1 cellular context compared by ENCODE assay signal in the genomic region with DNA sequence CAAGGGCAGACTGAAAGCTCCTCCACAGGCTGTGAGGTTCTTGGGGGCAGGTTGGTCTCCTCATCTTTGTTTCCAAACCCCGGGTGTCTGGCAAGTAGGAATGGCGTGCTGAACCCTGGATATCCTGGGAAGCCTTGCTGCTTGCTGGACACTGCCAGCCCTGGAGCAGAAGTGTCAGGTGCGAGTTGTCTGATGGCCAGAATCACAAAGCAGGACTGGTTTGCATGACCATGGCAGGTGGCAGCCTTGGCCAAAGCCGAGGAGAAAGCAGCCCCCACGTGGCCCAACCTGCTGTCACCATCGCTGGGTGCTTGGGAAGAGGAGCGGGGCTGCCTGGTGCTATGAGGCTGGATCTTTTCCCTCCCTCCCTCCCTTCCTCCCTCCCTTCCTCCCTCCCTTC.
TF ChIP-seq lines count a peak whose summit lies in the region.

No MANE protein-coding gene starts in this region.

TF ChIP-seq in HepG2, 621 proteins besides CTCF, POLR2A, EP300 and RAD21 (continued from another document):
- TF ChIP-seq, protein P1, sequence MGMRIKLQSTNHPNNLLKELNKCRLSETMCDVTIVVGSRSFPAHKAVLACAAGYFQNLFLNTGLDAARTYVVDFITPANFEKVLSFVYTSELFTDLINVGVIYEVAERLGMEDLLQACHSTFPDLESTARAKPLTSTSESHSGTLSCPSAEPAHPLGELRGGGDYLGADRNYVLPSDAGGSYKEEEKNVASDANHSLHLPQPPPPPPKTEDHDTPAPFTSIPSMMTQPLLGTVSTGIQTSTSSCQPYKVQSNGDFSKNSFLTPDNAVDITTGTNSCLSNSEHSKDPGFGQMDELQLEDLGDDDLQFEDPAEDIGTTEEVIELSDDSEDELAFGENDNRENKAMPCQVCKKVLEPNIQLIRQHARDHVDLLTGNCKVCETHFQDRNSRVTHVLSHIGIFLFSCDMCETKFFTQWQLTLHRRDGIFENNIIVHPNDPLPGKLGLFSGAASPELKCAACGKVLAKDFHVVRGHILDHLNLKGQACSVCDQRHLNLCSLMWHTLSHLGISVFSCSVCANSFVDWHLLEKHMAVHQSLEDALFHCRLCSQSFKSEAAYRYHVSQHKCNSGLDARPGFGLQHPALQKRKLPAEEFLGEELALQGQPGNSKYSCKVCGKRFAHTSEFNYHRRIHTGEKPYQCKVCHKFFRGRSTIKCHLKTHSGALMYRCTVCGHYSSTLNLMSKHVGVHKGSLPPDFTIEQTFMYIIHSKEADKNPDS (CRISPR knock-in tag; IDR thresholded peaks at IDR 0.05), result no peak
- TF ChIP-seq ZNF33A (CRISPR knock-in tag; IDR thresholded peaks at IDR 0.05; ENCODE audit: borderline replicate concordance) (no peak), ZNF841 (CRISPR knock-in tag; IDR thresholded peaks at IDR 0.05; ENCODE audit: borderline replicate concordance) (no peak), BCL6 (CRISPR knock-in tag; IDR thresholded peaks at IDR 0.05) (no peak)
- TF ChIP-seq, protein P2, sequence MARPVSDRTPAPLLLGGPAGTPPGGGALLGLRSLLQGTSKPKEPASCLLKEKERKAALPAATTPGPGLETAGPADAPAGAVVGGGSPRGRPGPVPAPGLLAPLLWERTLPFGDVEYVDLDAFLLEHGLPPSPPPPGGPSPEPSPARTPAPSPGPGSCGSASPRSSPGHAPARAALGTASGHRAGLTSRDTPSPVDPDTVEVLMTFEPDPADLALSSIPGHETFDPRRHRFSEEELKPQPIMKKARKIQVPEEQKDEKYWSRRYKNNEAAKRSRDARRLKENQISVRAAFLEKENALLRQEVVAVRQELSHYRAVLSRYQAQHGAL (CRISPR knock-in tag; IDR thresholded peaks at IDR 0.05; ENCODE audit: not compliant biosample characterization), result no peak
